In the genomic region with DNA sequence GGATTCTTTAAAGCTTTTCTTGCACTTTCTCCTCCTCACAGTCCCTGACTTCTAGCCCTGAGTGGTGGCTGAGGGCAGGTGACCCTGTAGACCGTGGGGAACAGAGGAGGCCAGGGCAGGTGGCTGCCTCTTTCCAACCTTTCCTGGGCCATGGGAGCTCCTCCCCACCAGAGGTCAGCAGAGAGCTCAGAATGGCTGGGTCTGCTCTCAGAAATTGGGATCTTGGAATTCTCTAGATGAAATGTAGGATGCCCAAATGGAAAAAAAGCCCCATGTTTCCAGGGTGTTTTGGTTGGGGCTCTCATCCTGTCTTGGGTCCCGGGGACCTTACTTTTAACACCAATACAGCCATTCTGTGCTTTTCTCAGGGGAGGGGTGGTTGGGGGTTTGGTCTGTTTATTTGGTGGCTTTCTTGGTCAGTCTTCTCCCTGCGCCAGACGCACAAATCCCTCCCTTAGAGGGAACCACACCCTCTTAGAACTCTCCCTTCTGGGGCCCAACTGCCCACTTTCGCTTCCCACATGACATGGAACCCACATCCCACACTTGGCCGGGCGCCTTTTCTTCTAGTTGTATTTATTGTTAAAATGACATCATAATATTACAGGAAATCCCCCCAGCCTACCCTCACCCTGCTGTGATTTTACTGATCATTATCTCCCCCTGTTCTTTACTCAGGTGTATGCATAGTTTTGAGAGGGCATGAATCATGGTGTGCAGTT, we compare ENCODE assay signal across 1 cellular context.
TF ChIP-seq lines count a peak whose summit lies in the region.

No MANE protein-coding gene starts in this region.

TF ChIP-seq in endothelial cell of umbilical vein, 7 proteins besides CTCF, POLR2A, EP300 and RAD21:
- TF ChIP-seq JUN (IDR thresholded peaks at IDR 0.05; ENCODE audit: borderline replicate concordance, insufficient read depth, insufficient read length, low read depth) (no peak), POLR2AphosphoS5 (IDR thresholded peaks at IDR 0.05; ENCODE audit: insufficient read depth, low read depth, low read length) (no peak), GATA2 (IDR thresholded peaks at IDR 0.05; ENCODE audit: insufficient read depth, insufficient read length, low read depth, low read length) (no peak), FOS (IDR thresholded peaks at IDR 0.05; ENCODE audit: borderline replicate concordance, insufficient read depth, low read length) (no peak), EZH2 (IDR thresholded peaks at IDR 0.05; ENCODE audit: borderline replicate concordance, low read depth, low read length, severe bottlenecking) (no peak), MYC (IDR thresholded peaks at IDR 0.05; ENCODE audit: low read depth, low read length) (no peak)
- TF ChIP-seq, protein P1, sequence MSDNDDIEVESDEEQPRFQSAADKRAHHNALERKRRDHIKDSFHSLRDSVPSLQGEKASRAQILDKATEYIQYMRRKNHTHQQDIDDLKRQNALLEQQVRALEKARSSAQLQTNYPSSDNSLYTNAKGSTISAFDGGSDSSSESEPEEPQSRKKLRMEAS (IDR thresholded peaks at IDR 0.05; ENCODE audit: insufficient read depth, insufficient read length), result no peak
